10 cellular contexts compared by ENCODE assay signal in genomic region chr22:26431151-26431995, GRCh38. TPM values are rescaled to one million over a fixed set of nuclear protein-coding genes. Genes with fewer than 3 reads are reported as not detected.
DNase-seq lines count a peak whose midpoint lies in the region; TF ChIP-seq lines count a peak whose summit lies in the region.
"Had no signal": no experiment of that assay in that cellular context is flagged by ENCODE, and none has a peak within 500 bp of the region (broad histone marks: within the 10 kb centered on the region; RNA-seq: fewer than 3 reads in every experiment).

No MANE protein-coding gene starts in this region.

- peaks cover 14% of the 10 kb centered on the region for H3K27me3 Mint-ChIP-seq in neural progenitor cell (ENCODE audit: insufficient read depth, low read depth)
- H3K27me3 Mint-ChIP-seq: dendritic cell treated with granulocyte-macrophage colony-stimulating factor and Interleukin-4, amounts not matched to agents 40 ng/mL and 50 ng/mL, for 4 days had no signal

- H3K27ac Mint-ChIP-seq in neural progenitor cell: no peak overlapping the region

- H4K20me1 ChIP-seq in neural progenitor cell (ENCODE audit: low read depth): peaks cover 28% of the 10 kb centered on the region

- peaks cover 32% of the 10 kb centered on the region for H3F3A ChIP-seq in neural progenitor cell (ENCODE audit: low read depth)

- POLR2A ChIA-PET in GM10248 (lab: Yijun Ruan, JAX): no interaction called here

- DNase-seq in GM10248 (ENCODE audit: extremely low spot score): peak; percentile 53
- DNase-seq in M059J (ENCODE audit: low read depth): peak; percentile 16
- DNase-seq in caudate nucleus (lab: John Stamatoyannopoulos, UW): no peak
- DNase-seq in neural progenitor cell (ENCODE audit: low spot score): no peak
- DNase-seq in activated effector memory CD4-positive, alpha-beta T cell treated with anti-CD3 and anti-CD28 coated beads, Interleukin-2, amount 50 U/mL, for 16 hours: no peak
- DNase-seq in occipital lobe (lab: John Stamatoyannopoulos, UW): no peak
- no peak for DNase-seq in NCI-H524 (lab: John Stamatoyannopoulos, UW)
- no peak for DNase-seq in putamen (ENCODE audit: low spot score)
- DNase-seq: NCI-H2171 had no signal

- peaks cover 34% of the 10 kb centered on the region for H3K4me1 ChIP-seq in neural progenitor cell

- no peaks in the 10 kb centered on the region for H3K9me3 Mint-ChIP-seq in neural progenitor cell
- H3K9me3 Mint-ChIP-seq: dendritic cell treated with granulocyte-macrophage colony-stimulating factor and Interleukin-4, amounts not matched to agents 40 ng/mL and 50 ng/mL, for 4 days had no signal

- H3K36me3 Mint-ChIP-seq in neural progenitor cell: no peaks in the 10 kb centered on the region

- H3K4me3 Mint-ChIP-seq in neural progenitor cell: peak overlapping the region; percentile 90

- CTCF ChIA-PET in GM10248 (lab: Yijun Ruan, JAX): interaction anchor here (1.0 to 2.4 kb wide), 11 partner anchors 9 to 235 kb away, joined by 3 to 9 read pairs (median 3); no protein-coding TSS in a partner anchor

- peaks cover 46% of the 10 kb centered on the region for H3K4me1 Mint-ChIP-seq in neural progenitor cell

- no peaks in the 10 kb centered on the region for H3K36me3 ChIP-seq in neural progenitor cell

- H2AFZ ChIP-seq in neural progenitor cell (replicated peaks): no peak overlapping the region

- H3K4me2 ChIP-seq in neural progenitor cell: peak overlapping the region; percentile 78

- H3K79me2 ChIP-seq in neural progenitor cell (ENCODE audit: low read depth): peaks cover 17% of the 10 kb centered on the region

- TF ChIP-seq CTCF in GM10248 (IDR thresholded peaks at IDR 0.05; ENCODE audit: control extremely low read depth, extremely low read depth, low read depth, missing control alignments) (no peak), neural progenitor cell (IDR thresholded peaks at IDR 0.05) (no peak)

- H3K9me3 ChIP-seq in neural progenitor cell (ENCODE audit: low read depth): no peaks in the 10 kb centered on the region

- no peak overlapping the region for H3K4me3 ChIP-seq in neural progenitor cell

- H3K9ac ChIP-seq in neural progenitor cell: no peak overlapping the region

- H3K27ac ChIP-seq in caudate nucleus (ENCODE audit: low read depth, low read length) (peak overlapping the region; percentile 59), neural progenitor cell (no peak overlapping the region)

- H3K27me3 ChIP-seq in neural progenitor cell: peaks cover 30% of the 10 kb centered on the region

RNA-seq across cellular contexts. Expression of gene ASPHD2, which starts 2.3 kb away (rescaled TPM):
- total RNA-seq in M059J (2014; rRNA removed; shearing (Covaris generic)): 2.7 and 3.8 TPM in 2 replicates
- total RNA-seq in neural progenitor cell (ENCODE audit: low replicate concordance): 9.3 and 12.7 TPM in 2 replicates
- total RNA-seq in occipital lobe: 18.4 TPM

RNA-seq across cellular contexts. Expression of gene HPS4, which starts 52.2 kb away (rescaled TPM):
- 16.3 and 20.5 TPM in 2 replicates for total RNA-seq in M059J (2014; rRNA removed; shearing (Covaris generic))
- total RNA-seq in neural progenitor cell (ENCODE audit: low replicate concordance): 65.3 and 95.5 TPM in 2 replicates
- 35.1 TPM for total RNA-seq in occipital lobe

RNA-seq across cellular contexts. Expression of gene SRRD, which starts 52.3 kb away (rescaled TPM):
- total RNA-seq in M059J (2014; rRNA removed; shearing (Covaris generic)): 20.1 and 24.0 TPM in 2 replicates
- total RNA-seq in neural progenitor cell (ENCODE audit: low replicate concordance) (28.0 and 36.0 TPM in 2 replicates), occipital lobe (19.5 TPM)

Comparison
In these comparisons a context has a peak if more than half of its experiments do, and no peak if none do; other contexts are left out.
1. DNase-seq: peak in GM10248 (single experiment) and M059J (single experiment); none in caudate nucleus (0 of 61), neural progenitor cell (single experiment), activated effector memory CD4-positive, alpha-beta T cell treated with anti-CD3 and anti-CD28 coated beads, Interleukin-2, amount 50 U/mL, for 16 hours (single experiment), occipital lobe (single experiment), NCI-H524 (0 of 2) and putamen (single experiment).